ENCODE assay signal across 21 cellular contexts in the genomic region with DNA sequence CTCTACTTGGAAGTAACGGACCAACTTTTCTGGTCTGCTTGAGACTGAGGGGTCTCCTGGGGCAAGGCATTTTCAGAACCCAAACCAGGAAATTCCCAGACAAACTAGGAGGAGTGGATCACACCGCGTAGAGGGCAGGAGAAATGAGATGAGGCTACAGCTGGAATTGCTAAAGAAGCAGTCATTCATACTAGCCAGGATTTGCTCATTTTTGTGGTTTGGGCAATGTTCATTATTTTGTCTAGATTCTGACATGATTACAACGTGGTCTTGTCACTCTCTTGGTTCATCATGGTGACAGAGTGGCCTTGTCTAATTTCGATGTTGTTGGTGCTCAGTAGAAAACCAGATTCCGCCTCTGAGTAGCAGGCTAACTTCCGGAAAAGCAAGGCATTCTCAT.
A peak's percentile ranks its signal among the peaks of the same experiment; 100 is the strongest.
DNase-seq lines count a peak whose midpoint lies in the region; ATAC-seq and TF ChIP-seq lines count a peak whose summit lies in the region.
"Had no signal": no experiment of that assay in that cellular context is flagged by ENCODE, and none has a peak within 500 bp of the region (broad histone marks: within the 10 kb centered on the region; RNA-seq: fewer than 3 reads in every experiment).

No MANE protein-coding gene starts in this region.

- ATAC-seq in HG03095 (IDR thresholded peaks at IDR 0.05; ENCODE audit: unreplicated experiment), result no peak
- ATAC-seq in HG02870 (IDR thresholded peaks at IDR 0.05; ENCODE audit: unreplicated experiment), result no peak
- ATAC-seq: left cardiac atrium; stimulated activated effector memory CD8-positive, alpha-beta T cell treated with anti-CD3 and anti-CD28 coated beads, Interleukin-12 subunit alpha, Interleukin-12 subunit beta, amount 100 ng/mL, for 72 hours; T-cell had no signal

- peak; percentile 30 for DNase-seq in GM12865 (ENCODE audit: low read depth)
- DNase-seq in fibroblast of the aortic adventitia (ENCODE audit: low read depth), result peak; percentile 5
- no peak for DNase-seq in activated effector memory CD4-positive, alpha-beta T cell treated with Interleukin-2 at 50 U/mL for 16 hours
- no peak for DNase-seq in pons (ENCODE audit: low spot score)
- DNase-seq: activated CD4-positive, alpha-beta memory T cell treated with anti-CD3 and anti-CD28 coated beads, Interleukin-2, amount 10 ng/mL, durations not matched to agents 7 days and 5 days; activated CD4-positive, CD25-positive, alpha-beta regulatory T cell treated with anti-CD3 and anti-CD28 coated beads, Interleukin-2, amount 50 U/mL, for 72 hours; activated naive CD8-positive, alpha-beta T cell treated with anti-CD3 and anti-CD28 coated beads for 36 hours; left cardiac atrium; MV-4-11; NCI-H1694 treated with DMSO at 0.1 percent for 48 hours; NCI-H2171; NCI-H524; nucleus accumbens; Peyer's patch; stimulated activated CD4-positive, alpha-beta T cell treated with anti-CD3 and anti-CD28 coated beads, Interleukin-2, amount 100 ng/mL, for 48 hours; T-cell had no signal

- H3K9ac ChIP-seq in OCI-LY3 (ENCODE audit: low read length), result peak overlapping the region; percentile 58
- H3K9ac ChIP-seq: KMS-11 had no signal

- TF ChIP-seq CTCF in GM12865 (IDR thresholded peaks at IDR 0.05; ENCODE audit: insufficient read depth, low read depth, low read length, missing control alignments), result no peak
- no peak for TF ChIP-seq CTCF in OCI-LY3 (IDR thresholded peaks at IDR 0.05; ENCODE audit: low read depth, low read length)
- TF ChIP-seq CTCF in fibroblast of the aortic adventitia (IDR thresholded peaks at IDR 0.05; ENCODE audit: insufficient read depth, low read length), result no peak

- peaks cover 62% of the 10 kb centered on the region for H3K4me1 ChIP-seq in OCI-LY3 (ENCODE audit: low read length)

- peak overlapping the region; percentile 34; the same call in 1 of the 2 replicates for H2AFZ ChIP-seq in OCI-LY3 (ENCODE audit: low read depth, low read length)

- no peaks in the 10 kb centered on the region for H3K27me3 ChIP-seq in OCI-LY3 (ENCODE audit: low read depth, low read length)
- H3K27me3 ChIP-seq: Peyer's patch had no signal

- H3K36me3 ChIP-seq in OCI-LY3 (replicated peaks; ENCODE audit: low read depth, low read length), result no peaks in the 10 kb centered on the region
- H3K36me3 ChIP-seq: Peyer's patch had no signal

- H3K27ac ChIP-seq in OCI-LY3 (ENCODE audit: low read length), result peak overlapping the region; percentile 77
- H3K27ac ChIP-seq: KMS-11 had no signal

- H3K79me2 ChIP-seq in OCI-LY3 (ENCODE audit: low read length), result no peaks in the 10 kb centered on the region

- no peaks in the 10 kb centered on the region for H3K9me3 ChIP-seq in OCI-LY3 (ENCODE audit: insufficient read depth, low read length)
- H3K9me3 ChIP-seq: Peyer's patch had no signal

- H3K4me3 ChIP-seq in GM12865 (ENCODE audit: low read depth, low read length) (no peak overlapping the region), OCI-LY3 (ENCODE audit: low read length) (peak overlapping the region; percentile 46), fibroblast of the aortic adventitia (ENCODE audit: low read depth, low read length) (no peak overlapping the region)
- H3K4me3 ChIP-seq: Peyer's patch had no signal

- H3K4me2 ChIP-seq in OCI-LY3 (ENCODE audit: low read length), result peak overlapping the region; percentile 69
- H3K4me2 ChIP-seq: KMS-11 had no signal

- no peaks in the 10 kb centered on the region for H4K20me1 ChIP-seq in OCI-LY3 (ENCODE audit: insufficient read depth, low read length)

Comparison
In these comparisons a context has a peak if more than half of its experiments do, and no peak if none do; other contexts are left out.
1. DNase-seq: peak in GM12865 (single experiment) and fibroblast of the aortic adventitia (single experiment); none in activated effector memory CD4-positive, alpha-beta T cell treated with Interleukin-2 at 50 U/mL for 16 hours (single experiment) and pons (single experiment).